Comparison of ENCODE assay signal across 25 cellular contexts in genomic region chr7:494906-495305, GRCh38. TPM values are rescaled to one million over a fixed set of nuclear protein-coding genes. Genes with fewer than 3 reads are reported as not detected.
DNase-seq lines count a peak whose midpoint lies in the region; ATAC-seq and TF ChIP-seq lines count a peak whose summit lies in the region.
"Had no signal": no experiment of that assay in that cellular context is flagged by ENCODE, and none has a peak within 500 bp of the region (broad histone marks: within the 10 kb centered on the region; RNA-seq: fewer than 3 reads in every experiment).

No MANE protein-coding gene starts in this region.

- peaks cover 0 to 7% (median 6%) of the 10 kb centered on the region in 7 donors for H3K9me3 Mint-ChIP-seq in CD14-positive monocyte
- no peaks in the 10 kb centered on the region for H3K9me3 Mint-ChIP-seq in stimulated activated effector memory CD8-positive, alpha-beta T cell treated with anti-CD3 and anti-CD28 coated beads, Interleukin-12 subunit alpha, Interleukin-12 subunit beta, amount 100 ng/mL, for 72 hours
- H3K9me3 Mint-ChIP-seq: activated CD4-positive, alpha-beta memory T cell treated with anti-CD3 and anti-CD28 coated beads, Interleukin-2, amount 10 ng/mL, durations not matched to agents 7 days and 5 days; T-helper 2 cell treated with Interferon-gamma antibody and Interleukin-4, amounts not matched to agents 5 μg/mL and 100 μg/mL, for 36 hours had no signal

- intact Hi-C loops in CD14-positive monocyte (cut with micrococcal nuclease): no loop called here
- intact Hi-C loops in left lung (cut with DNase I): no loop called here
- intact Hi-C loops in esophagus muscularis mucosa (cut with DNase I): no loop called here
- intact Hi-C loops in A673 (cut with micrococcal nuclease; ENCODE audit: unreplicated experiment): no loop called here

- no peaks in the 10 kb centered on the region for H3K27me3 ChIP-seq in left lung
- no peaks in the 10 kb centered on the region for H3K27me3 ChIP-seq in esophagus muscularis mucosa
- H3K27me3 ChIP-seq in A673 (replicated peaks; ENCODE audit: insufficient read depth, low read depth, low read length, poor library complexity): no peaks in the 10 kb centered on the region
- H3K27me3 ChIP-seq: transverse colon had no signal

- no peak for TF ChIP-seq CTCF in CD14-positive monocyte (IDR thresholded peaks at IDR 0.05)
- no peak for TF ChIP-seq CTCF in RWPE1 (conservative IDR thresholded peaks at IDR 0.05; ENCODE audit: low read depth)
- TF ChIP-seq CTCF in left lung (IDR thresholded peaks at IDR 0.05): no peak
- no peak for TF ChIP-seq CTCF in esophagus muscularis mucosa (IDR thresholded peaks at IDR 0.05)
- no peak for TF ChIP-seq CTCF in A673 (conservative IDR thresholded peaks at IDR 0.05; ENCODE audit: low read depth, low read length)

- H3K27ac ChIP-seq in RWPE1 (peak overlapping the region; percentile 88), left lung (no peak overlapping the region), esophagus muscularis mucosa (replicated peaks in 1 of 4) (no peak overlapping the region), A673 (ENCODE audit: low read depth, low read length, poor library complexity, severe bottlenecking) (no peak overlapping the region)
- H3K27ac ChIP-seq: left ventricle myocardium inferior, transverse colon had no signal

- no peaks in the 10 kb centered on the region for H3K4me1 Mint-ChIP-seq in CD14-positive monocyte
- peaks cover 18% of the 10 kb centered on the region for H3K4me1 Mint-ChIP-seq in stimulated activated effector memory CD8-positive, alpha-beta T cell treated with anti-CD3 and anti-CD28 coated beads, Interleukin-12 subunit alpha, Interleukin-12 subunit beta, amount 100 ng/mL, for 72 hours
- H3K4me1 Mint-ChIP-seq: activated CD4-positive, alpha-beta memory T cell treated with anti-CD3 and anti-CD28 coated beads, Interleukin-2, amount 10 ng/mL, durations not matched to agents 7 days and 5 days had no signal

- CTCF ChIA-PET in RWPE1 (lab: Yijun Ruan, JAX) (no interaction called here), A673 (lab: Charles Lee) (no interaction called here)

- BruUV-seq in A673 (replicated peaks; lab: Mats Ljungman, UMichigan): no TSS peak

- H3K4me3 ChIP-seq in left lung: no peak overlapping the region
- no peak overlapping the region for H3K4me3 ChIP-seq in esophagus muscularis mucosa
- no peak overlapping the region for H3K4me3 ChIP-seq in A673 (ENCODE audit: low read depth, low read length, poor library complexity, severe bottlenecking)
- H3K4me3 ChIP-seq: left ventricle myocardium inferior, transverse colon had no signal

- TF ChIP-seq POLR2A in esophagus muscularis mucosa (IDR thresholded peaks at IDR 0.05; ENCODE audit: low read depth): no peak

- WGBS in esophagus muscularis mucosa: 92% methylated on average over 3 of the region's 6 CpGs

- no peak overlapping the region for H3K4me3 Mint-ChIP-seq in CD14-positive monocyte
- no peak overlapping the region for H3K4me3 Mint-ChIP-seq in stimulated activated effector memory CD8-positive, alpha-beta T cell treated with anti-CD3 and anti-CD28 coated beads, Interleukin-12 subunit alpha, Interleukin-12 subunit beta, amount 100 ng/mL, for 72 hours
- H3K4me3 Mint-ChIP-seq: activated CD4-positive, alpha-beta memory T cell treated with anti-CD3 and anti-CD28 coated beads, Interleukin-2, amount 10 ng/mL, durations not matched to agents 7 days and 5 days; activated naive CD4-positive, alpha-beta T cell treated with anti-CD3 and anti-CD28 coated beads, Interleukin-2, amount 10 ng/mL, durations not matched to agents 7 days and 5 days; naive B cell; T-helper 2 cell treated with Interferon-gamma antibody and Interleukin-4, amounts not matched to agents 5 μg/mL and 100 μg/mL, for 36 hours had no signal

- no peaks in the 10 kb centered on the region for H3K4me1 ChIP-seq in left lung
- H3K4me1 ChIP-seq in esophagus muscularis mucosa: peaks cover 0 to 10% (median 6%) of the 10 kb centered on the region in 4 donors
- no peaks in the 10 kb centered on the region for H3K4me1 ChIP-seq in A673 (ENCODE audit: insufficient read depth, low read length, poor library complexity, severe bottlenecking)
- H3K4me1 ChIP-seq: transverse colon had no signal

- H3K36me3 Mint-ChIP-seq in CD14-positive monocyte: no peaks in the 10 kb centered on the region
- peaks cover 62% of the 10 kb centered on the region for H3K36me3 Mint-ChIP-seq in stimulated activated effector memory CD8-positive, alpha-beta T cell treated with anti-CD3 and anti-CD28 coated beads, Interleukin-12 subunit alpha, Interleukin-12 subunit beta, amount 100 ng/mL, for 72 hours
- H3K36me3 Mint-ChIP-seq: activated naive CD4-positive, alpha-beta T cell treated with anti-CD3 and anti-CD28 coated beads, Interleukin-2, amount 10 ng/mL, durations not matched to agents 7 days and 5 days; naive B cell had no signal

- no peak for ATAC-seq in left lung
- ATAC-seq in stimulated activated effector memory CD8-positive, alpha-beta T cell treated with anti-CD3 and anti-CD28 coated beads, Interleukin-12 subunit alpha, Interleukin-12 subunit beta, amount 100 ng/mL, for 72 hours: peak; percentile 35
- no peak for ATAC-seq in GM19452 (IDR thresholded peaks at IDR 0.05; ENCODE audit: unreplicated experiment)

- H3K9me3 ChIP-seq in left lung (no peaks in the 10 kb centered on the region), esophagus muscularis mucosa (no peaks in the 10 kb centered on the region), A673 (ENCODE audit: low read depth, low read length, poor library complexity, severe bottlenecking) (no peaks in the 10 kb centered on the region)
- H3K9me3 ChIP-seq: left ventricle myocardium inferior, transverse colon had no signal

- no peak for TF ChIP-seq EP300 in esophagus muscularis mucosa (IDR thresholded peaks at IDR 0.05)

- DNase-seq in CD14-positive monocyte (ENCODE audit: low spot score): peak; percentile 25
- no peak for DNase-seq in RWPE1 (ENCODE audit: low spot score)
- DNase-seq in left lung: peak; percentile 19 to 44
- DNase-seq in stimulated activated effector memory CD8-positive, alpha-beta T cell treated with anti-CD3 and anti-CD28 coated beads, Interleukin-12 subunit alpha, Interleukin-12 subunit beta, amount 100 ng/mL, for 72 hours (ENCODE audit: low spot score in 2 of 2): no peak
- DNase-seq in esophagus muscularis mucosa (ENCODE audit: extremely low spot score): no peak
- DNase-seq in A673 (ENCODE audit: low spot score): no peak
- DNase-seq: activated CD4-positive, alpha-beta memory T cell treated with anti-CD3 and anti-CD28 coated beads, Interleukin-2, amount 10 ng/mL, durations not matched to agents 7 days and 5 days; activated naive CD4-positive, alpha-beta T cell treated with anti-CD3 and anti-CD28 coated beads, Interleukin-2, amount 10 ng/mL, durations not matched to agents 7 days and 5 days; amniotic stem cell; Calu3; DND-41; hippocampal formation; IMR-90; MV-4-11; naive B cell; NCI-H1436; NCI-H2081; NCI-H226; NCI-H69; SIG-M5; stimulated activated CD4-positive, alpha-beta T cell treated with anti-CD3 and anti-CD28 coated beads, Interleukin-2, amount 100 ng/mL, for 24 hours; transverse colon had no signal

- H3K27ac Mint-ChIP-seq in CD14-positive monocyte: no peak overlapping the region
- peak overlapping the region; percentile 10 for H3K27ac Mint-ChIP-seq in stimulated activated effector memory CD8-positive, alpha-beta T cell treated with anti-CD3 and anti-CD28 coated beads, Interleukin-12 subunit alpha, Interleukin-12 subunit beta, amount 100 ng/mL, for 72 hours
- H3K27ac Mint-ChIP-seq: activated CD4-positive, alpha-beta memory T cell treated with anti-CD3 and anti-CD28 coated beads, Interleukin-2, amount 10 ng/mL, durations not matched to agents 7 days and 5 days; activated naive CD4-positive, alpha-beta T cell treated with anti-CD3 and anti-CD28 coated beads, Interleukin-2, amount 10 ng/mL, durations not matched to agents 7 days and 5 days; T-helper 2 cell treated with Interferon-gamma antibody and Interleukin-4, amounts not matched to agents 5 μg/mL and 100 μg/mL, for 36 hours had no signal

- peaks cover 1 to 6% (median 5%) of the 10 kb centered on the region in 3 donors for H3K27me3 Mint-ChIP-seq in CD14-positive monocyte (ENCODE audit: low read depth in 3 of 3)
- H3K27me3 Mint-ChIP-seq: activated CD4-positive, alpha-beta memory T cell treated with anti-CD3 and anti-CD28 coated beads, Interleukin-2, amount 10 ng/mL, durations not matched to agents 7 days and 5 days; naive B cell had no signal

- H3K36me3 ChIP-seq in left lung (peaks cover 0 to 33% of the 10 kb centered on the region in 2 donors), esophagus muscularis mucosa (peaks cover 15 to 42% (median 31%) of the 10 kb centered on the region in 4 donors), A673 (ENCODE audit: insufficient read depth, low read length, poor library complexity, severe bottlenecking) (no peaks in the 10 kb centered on the region)

- POLR2A ChIA-PET in RWPE1 (lab: Yijun Ruan, JAX; ENCODE audit: low non-redundant PET) (no interaction called here), A673 (lab: Charles Lee; ENCODE audit: low non-redundant PET) (no interaction called here)

RNA-seq across cellular contexts. Expression of gene PDGFA, which starts 24.7 kb away (rescaled TPM):
- under 1 TPM in 1 of 2 donors, not detected in 1; 0.29 TPM for polyA plus RNA-seq in CD14-positive monocyte
- total RNA-seq in left lung (10 to 100 TPM; 29.1 to 69.4 TPM), esophagus muscularis mucosa (100 to 1,000 TPM in 2 of 4 donors, 10 to 100 TPM in 2; 88.0 to 184 (median 119) TPM), A673 (2021) (2.1 and 4.3 TPM in 2 replicates)

Comparison
In these comparisons a context has a peak if more than half of its experiments do, and no peak if none do; other contexts are left out.
1. DNase-seq: peak in CD14-positive monocyte (single experiment) and left lung (2 of 2); none in RWPE1 (single experiment), stimulated activated effector memory CD8-positive, alpha-beta T cell treated with anti-CD3 and anti-CD28 coated beads, Interleukin-12 subunit alpha, Interleukin-12 subunit beta, amount 100 ng/mL, for 72 hours (0 of 2), esophagus muscularis mucosa (single experiment) and A673 (single experiment).